In the genomic region with DNA sequence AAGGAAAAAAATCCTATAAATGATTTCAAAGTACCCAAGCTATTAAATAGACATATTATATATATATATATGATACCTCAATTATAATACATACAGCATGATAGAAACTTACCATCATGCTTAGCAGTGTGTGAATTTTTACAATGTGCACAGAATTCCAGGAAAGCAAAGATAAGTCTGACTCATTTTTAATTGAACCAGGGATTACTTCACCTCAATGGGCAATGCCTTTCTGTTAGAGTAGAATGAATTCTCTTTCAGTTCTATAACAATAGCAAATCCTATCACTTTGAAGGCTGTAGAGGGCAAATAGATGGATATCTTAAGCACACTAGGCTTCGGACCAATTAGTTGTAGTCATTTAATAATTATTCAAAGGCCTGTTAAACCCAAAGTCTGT, we compare ENCODE assay signal across 22 cellular contexts. TPM values are rescaled to one million over a fixed set of nuclear protein-coding genes. Genes with fewer than 3 reads are reported as not detected.
DNase-seq lines count a peak whose midpoint lies in the region; ATAC-seq and TF ChIP-seq lines count a peak whose summit lies in the region.
"Had no signal": no experiment of that assay in that cellular context is flagged by ENCODE, and none has a peak within 500 bp of the region (broad histone marks: within the 10 kb centered on the region; RNA-seq: fewer than 3 reads in every experiment).

No MANE protein-coding gene starts in this region.

- DNase-seq in AG10803 (ENCODE audit: low read depth) = peak; percentile 29
- DNase-seq in NCI-H226 = peak; percentile 36
- no peak for DNase-seq in endodermal cell
- DNase-seq in left colon = no peak
- no peak for DNase-seq in stimulated activated naive CD8-positive, alpha-beta T cell treated with anti-CD3 and anti-CD28 coated beads, Interleukin-15, Interleukin-2, amounts not matched to agents 100 U/mL and 50 U/mL, for 24 hours
- DNase-seq in NCI-H1092 treated with DMSO at 0.1 percent for 48 hours (lab: John Stamatoyannopoulos, UW) = no peak
- DNase-seq: activated CD4-positive, alpha-beta T cell treated with anti-CD3 and anti-CD28 coated beads for 4 hours; activated naive CD4-positive, alpha-beta T cell treated with anti-CD3 and anti-CD28 coated beads, Interleukin-2, amount 50 U/mL, for 16 hours; anterior cingulate cortex; CD4-positive, CD25-positive, alpha-beta regulatory T cell; NCI-H2029; NCI-H345; SIG-M5; stimulated activated naive CD8-positive, alpha-beta T cell treated with anti-CD3 and anti-CD28 coated beads, Interleukin-15, amount 100 ng/mL, for 72 hours; T-helper 1 cell had no signal

- peaks cover 36% of the 10 kb centered on the region for H3K36me3 ChIP-seq in endodermal cell (ENCODE audit: control insufficient read depth, insufficient read depth, low read length)
- H3K36me3 ChIP-seq: gastroesophageal sphincter had no signal

- H3K27me3 Mint-ChIP-seq in endodermal cell (ENCODE audit: insufficient read depth) = no peaks in the 10 kb centered on the region

- H3K27me3 ChIP-seq in endodermal cell (ENCODE audit: control insufficient read depth, insufficient read depth, low read length, poor library complexity, severe bottlenecking) = no peaks in the 10 kb centered on the region
- H3K27me3 ChIP-seq: gastroesophageal sphincter had no signal

- H3K4me3 ChIP-seq in AG10803 (ENCODE audit: low read length) (no peak overlapping the region), endodermal cell (ENCODE audit: low read length) (peak overlapping the region; percentile 51)
- H3K4me3 ChIP-seq: gastroesophageal sphincter had no signal

- no peak overlapping the region for H3K9ac ChIP-seq in endodermal cell (ENCODE audit: extremely low read depth, low read length, poor library complexity, severe bottlenecking)
- H3K9ac ChIP-seq: KMS-11 had no signal

- WGBS in endodermal cell (ENCODE audit: insufficient coverage in 1 of 2, insufficient read length in 1 of 2), 2 experiments = 100% methylated on average over 1 of the region's 1 CpG; no CpG with 5 or more reads in 1 of the 2 experiments

- H3K4me1 Mint-ChIP-seq in endodermal cell = peaks cover 12% of the 10 kb centered on the region

- H3K4me3 Mint-ChIP-seq in endodermal cell = no peak overlapping the region
- H3K4me3 Mint-ChIP-seq: CD4-positive, CD25-positive, alpha-beta regulatory T cell; central memory CD8-positive, alpha-beta T cell; stimulated activated naive CD8-positive, alpha-beta T cell treated with anti-CD3 and anti-CD28 coated beads, Interleukin-15, amount 100 ng/mL, for 72 hours had no signal

- peaks cover 15% of the 10 kb centered on the region for H3K36me3 Mint-ChIP-seq in endodermal cell (ENCODE audit: low read depth)
- H3K36me3 Mint-ChIP-seq: CD4-positive, CD25-positive, alpha-beta regulatory T cell had no signal

- ATAC-seq in left colon (peak; percentile 65), HG03280 (IDR thresholded peaks at IDR 0.05; ENCODE audit: unreplicated experiment) (no peak), GM19397 (IDR thresholded peaks at IDR 0.05; ENCODE audit: unreplicated experiment) (no peak)
- ATAC-seq in stimulated activated naive CD8-positive, alpha-beta T cell treated with anti-CD3 and anti-CD28 coated beads, Interleukin-15, Interleukin-2, amounts not matched to agents 100 U/mL and 50 U/mL, for 24 hours = no peak
- ATAC-seq: gastroesophageal sphincter; HCT116; stimulated activated naive CD8-positive, alpha-beta T cell treated with anti-CD3 and anti-CD28 coated beads, Interleukin-15, amount 100 ng/mL, for 72 hours had no signal

- TF ChIP-seq CTCF in AG10803 (conservative IDR thresholded peaks at IDR 0.05; ENCODE audit: low read length) (no peak), endodermal cell (conservative IDR thresholded peaks at IDR 0.05) (no peak)

- H3K27ac ChIP-seq in endodermal cell (ENCODE audit: low read depth, low read length) = no peak overlapping the region
- H3K27ac ChIP-seq: gastroesophageal sphincter, KMS-11 had no signal

- peaks cover 8% of the 10 kb centered on the region for H3K4me1 ChIP-seq in endodermal cell (ENCODE audit: control insufficient read depth, insufficient read depth, low read length)
- H3K4me1 ChIP-seq: gastroesophageal sphincter had no signal

- H3K9me3 Mint-ChIP-seq in endodermal cell = peaks cover 27% of the 10 kb centered on the region
- H3K9me3 Mint-ChIP-seq: central memory CD8-positive, alpha-beta T cell had no signal

- intact Hi-C loops in left colon (cut with DNase I, micrococcal nuclease) = no loop called here

- no peak overlapping the region for H3K27ac Mint-ChIP-seq in endodermal cell
- H3K27ac Mint-ChIP-seq: CD4-positive, CD25-positive, alpha-beta regulatory T cell; stimulated activated naive CD8-positive, alpha-beta T cell treated with anti-CD3 and anti-CD28 coated beads, Interleukin-15, amount 100 ng/mL, for 72 hours had no signal

- peaks cover 41% of the 10 kb centered on the region for H3K9me3 ChIP-seq in endodermal cell (ENCODE audit: control insufficient read depth, low read length)
- H3K9me3 ChIP-seq: gastroesophageal sphincter had no signal

RNA-seq across cellular contexts. Expression of gene P3H2, which starts 54.8 kb away (rescaled TPM):
- 100 to 1,000 TPM; 285 to 322 TPM for total RNA-seq in endodermal cell
- 70.3 TPM for polyA plus RNA-seq in endodermal cell (2013, experiment 1 of 2)
- 93.2 TPM for polyA plus RNA-seq in endodermal cell (2013, experiment 2 of 2)
- 10 to 100 TPM; 39.5 to 46.4 TPM for total RNA-seq in left colon
- total RNA-seq: CD4-positive, CD25-positive, alpha-beta regulatory T cell; OCI-LY7 had no signal
- polyA plus RNA-seq: CD4-positive, CD25-positive, alpha-beta regulatory T cell had no signal

Comparison
In these comparisons a context has a peak if more than half of its experiments do, and no peak if none do; other contexts are left out.
1. DNase-seq: peak in AG10803 (single experiment) and NCI-H226 (single experiment); none in endodermal cell (single experiment), left colon (0 of 2), stimulated activated naive CD8-positive, alpha-beta T cell treated with anti-CD3 and anti-CD28 coated beads, Interleukin-15, Interleukin-2, amounts not matched to agents 100 U/mL and 50 U/mL, for 24 hours (single experiment) and NCI-H1092 treated with DMSO at 0.1 percent for 48 hours (single experiment).
2. RNA of gene P3H2, which starts 54.8 kb away (total RNA-seq): 285 to 322 TPM in endodermal cell; 39.5 to 46.4 TPM in left colon; every median in the first group is over 4 times any median in the second.